ENCODE assay signal across 8 cellular contexts in genomic region chr11:67351275-67352005, GRCh38. TPM values are rescaled to one million over a fixed set of nuclear protein-coding genes. Genes with fewer than 3 reads are reported as not detected.
DNase-seq lines count a peak whose midpoint lies in the region; ATAC-seq and TF ChIP-seq lines count a peak whose summit lies in the region.

No MANE protein-coding gene starts in this region.

- H3K27me3 ChIP-seq in osteoblast (ENCODE audit: insufficient read depth, low read length) (no peaks in the 10 kb centered on the region), vagina (no peaks in the 10 kb centered on the region)

- CTCF ChIA-PET in RWPE1 (lab: Yijun Ruan, JAX), result interaction anchor here (0.6 to 5.9 kb wide), 22 partner anchors 9 to 470 kb away, joined by 3 to 113 read pairs (median 4); partner anchors contain the start of genes CLCF1 and PPP1CA

- peak; percentile 60 for DNase-seq in Caki2 (ENCODE audit: low read depth)
- peak; percentile 67 for DNase-seq in Jurkat, Clone E6-1 (ENCODE audit: low read depth, low spot score)
- peak; percentile 84 for DNase-seq in RWPE1 (ENCODE audit: low spot score)
- peak; percentile 87 for DNase-seq in activated effector memory CD4-positive, alpha-beta T cell treated with anti-CD3 and anti-CD28 coated beads, Interleukin-2, amount 50 U/mL, for 16 hours
- peak; percentile 83 for DNase-seq in fibroblast of villous mesenchyme (ENCODE audit: low read depth)
- peak; percentile 95 for DNase-seq in osteoblast (ENCODE audit: insufficient read length, low spot score, missing footprints)
- no peak for DNase-seq in vagina (ENCODE audit: extremely low spot score in 2 of 2)

- peaks cover 12% of the 10 kb centered on the region for H3K79me2 ChIP-seq in osteoblast (ENCODE audit: insufficient read depth, low read length)

- ATAC-seq in HG03571 (IDR thresholded peaks at IDR 0.05; ENCODE audit: unreplicated experiment), result no peak

- peaks cover 71% of the 10 kb centered on the region for H3K4me1 ChIP-seq in osteoblast (ENCODE audit: insufficient read depth, low read length)
- peaks cover 70% of the 10 kb centered on the region for H3K4me1 ChIP-seq in vagina

- H3K9me3 ChIP-seq in osteoblast (ENCODE audit: low read depth, low read length) (no peaks in the 10 kb centered on the region), vagina (no peaks in the 10 kb centered on the region)

- H4K20me1 ChIP-seq in osteoblast (ENCODE audit: insufficient read depth, low read length), result no peaks in the 10 kb centered on the region

- TF ChIP-seq POLR2A in vagina (IDR thresholded peaks at IDR 0.05), result no peak

- in situ Hi-C loops in Caki2 (cut with HindIII; ENCODE audit: low pct_unique_long_range_greater_than_20kb, low sequenced_read_pairs), result no loop called here

- POLR2A ChIA-PET in RWPE1 (lab: Yijun Ruan, JAX; ENCODE audit: low non-redundant PET), result interaction anchor here (0.8 to 2.2 kb wide), 2 partner anchors 28 to 30 kb away, joined by 3 to 7 read pairs; no protein-coding TSS in a partner anchor

- H3K4me3 ChIP-seq in Jurkat, Clone E6-1 (ENCODE audit: low read length), result no peak overlapping the region
- H3K4me3 ChIP-seq in fibroblast of villous mesenchyme (ENCODE audit: low read depth, low read length) (peak overlapping the region; percentile 23), osteoblast (ENCODE audit: insufficient read depth, low read length) (no peak overlapping the region), vagina (no peak overlapping the region)

- H3K27ac ChIP-seq in RWPE1 (peak overlapping the region; percentile 97), osteoblast (ENCODE audit: low read depth, low read length) (peak overlapping the region; percentile 16), vagina (peak overlapping the region; percentile 99)

- intact Hi-C loops in vagina (cut with DNase I), result loop anchor here (10.0 kb wide), 1 partner anchor 153 kb away; the partner anchor contains the start of genes CDK2AP2 and PITPNM1

- H3K36me3 ChIP-seq in osteoblast (ENCODE audit: insufficient read depth, low read length), result peaks cover 4% of the 10 kb centered on the region
- no peaks in the 10 kb centered on the region for H3K36me3 ChIP-seq in vagina

- TF ChIP-seq CTCF in RWPE1 (conservative IDR thresholded peaks at IDR 0.05; ENCODE audit: low read depth) (peak; percentile 92), fibroblast of villous mesenchyme (IDR thresholded peaks at IDR 0.05; ENCODE audit: insufficient read depth, low read depth, low read length) (peak; percentile 91), osteoblast (IDR thresholded peaks at IDR 0.05; ENCODE audit: extremely low read depth, low read depth, low read length) (peak; percentile 94), vagina (IDR thresholded peaks at IDR 0.05) (peak; percentile 82 to 93 (median 90))

- H2AFZ ChIP-seq in osteoblast (ENCODE audit: low read length), result no peak overlapping the region

- H3K4me2 ChIP-seq in osteoblast (ENCODE audit: insufficient read depth, low read length), result peak overlapping the region; percentile 12

RNA-seq across cellular contexts. Expression of gene POLD4, which starts 1.9 kb away (rescaled TPM):
- 26.7 and 38.5 TPM in 2 replicates for total RNA-seq in Caki2 (2014; rRNA removed; shearing (Covaris generic); ENCODE audit: low replicate concordance)
- polyA plus RNA-seq in Jurkat, Clone E6-1 (2012; ENCODE audit: insufficient read depth, insufficient read length), result 38.1 TPM
- total RNA-seq in fibroblast of villous mesenchyme, result 43.2 and 68.9 TPM in 2 replicates
- total RNA-seq in osteoblast, result 43.3 and 59.4 TPM in 2 replicates
- 80.0 TPM for total RNA-seq in vagina

RNA-seq across cellular contexts. Expression of gene CLCF1, which starts 22.0 kb away (rescaled TPM):
- total RNA-seq in Caki2 (2014; rRNA removed; shearing (Covaris generic); ENCODE audit: low replicate concordance), result 6.5 and 13.4 TPM in 2 replicates
- 0.92 TPM for polyA plus RNA-seq in Jurkat, Clone E6-1 (2012; ENCODE audit: insufficient read depth, insufficient read length)
- 3.5 and 4.7 TPM in 2 replicates for total RNA-seq in fibroblast of villous mesenchyme
- total RNA-seq in osteoblast, result 6.2 and 6.9 TPM in 2 replicates
- total RNA-seq in vagina, result 20.6 TPM

RNA-seq across cellular contexts. Expression of gene RAD9A, which starts 40.3 kb away (rescaled TPM):
- 24.4 and 26.6 TPM in 2 replicates for total RNA-seq in Caki2 (2014; rRNA removed; shearing (Covaris generic); ENCODE audit: low replicate concordance)
- 38.0 TPM for polyA plus RNA-seq in Jurkat, Clone E6-1 (2012; ENCODE audit: insufficient read depth, insufficient read length)
- total RNA-seq in fibroblast of villous mesenchyme (4.3 and 6.4 TPM in 2 replicates), osteoblast (7.6 and 10.3 TPM in 2 replicates), vagina (20.6 TPM)

RNA-seq across cellular contexts. Expression of gene SSH3, which starts 48.1 kb away (rescaled TPM):
- total RNA-seq in Caki2 (2014; rRNA removed; shearing (Covaris generic); ENCODE audit: low replicate concordance), result 16.3 and 50.6 TPM in 2 replicates
- 1.0 TPM for polyA plus RNA-seq in Jurkat, Clone E6-1 (2012; ENCODE audit: insufficient read depth, insufficient read length)
- total RNA-seq in fibroblast of villous mesenchyme, result 16.1 and 21.2 TPM in 2 replicates
- total RNA-seq in osteoblast, result 13.3 and 25.0 TPM in 2 replicates
- 98.0 TPM for total RNA-seq in vagina

RNA-seq across cellular contexts. Expression of gene PPP1CA, which starts 50.2 kb away (rescaled TPM):
- total RNA-seq in Caki2 (2014; rRNA removed; shearing (Covaris generic); ENCODE audit: low replicate concordance), result 251 and 260 TPM in 2 replicates
- 286 TPM for polyA plus RNA-seq in Jurkat, Clone E6-1 (2012; ENCODE audit: insufficient read depth, insufficient read length)
- total RNA-seq in fibroblast of villous mesenchyme (172 and 202 TPM in 2 replicates), osteoblast (161 and 169 TPM in 2 replicates), vagina (102 TPM)

Comparison
In these comparisons a context has a peak if more than half of its experiments do, and no peak if none do; other contexts are left out.
1. DNase-seq: peak in Caki2 (single experiment), Jurkat, Clone E6-1 (single experiment), RWPE1 (single experiment), activated effector memory CD4-positive, alpha-beta T cell treated with anti-CD3 and anti-CD28 coated beads, Interleukin-2, amount 50 U/mL, for 16 hours (single experiment), fibroblast of villous mesenchyme (single experiment) and osteoblast (single experiment); none in vagina (0 of 2).
2. H3K27ac ChIP-seq: peak in every context shown above with its lines; median percentile 99 in vagina; 97 in RWPE1; 16 in osteoblast.
3. Peak in every context shown above with its lines, with median percentiles within 50 percentile points of each other: CTCF ChIP-seq.